ENCODE assay signal across 2 cellular contexts in the genomic region with DNA sequence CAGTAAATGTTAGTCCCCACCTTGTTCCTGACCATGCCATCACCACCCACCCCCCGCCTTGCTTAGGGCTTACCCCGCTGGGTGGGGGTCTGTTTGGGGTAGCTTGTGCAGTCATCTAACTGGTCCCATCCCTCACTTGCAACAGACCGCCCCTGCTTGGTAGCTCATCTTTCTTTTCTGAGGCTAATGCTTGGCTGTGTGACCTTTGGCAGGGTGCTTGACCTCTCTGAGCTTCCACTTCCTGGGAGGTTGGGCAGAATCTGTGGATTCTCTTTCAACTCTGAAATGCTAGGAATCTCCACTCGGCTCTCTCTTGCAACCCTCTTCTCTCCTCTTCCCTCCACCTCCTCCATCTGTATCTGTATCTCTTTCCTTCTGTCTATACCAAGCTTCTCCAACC.
TF ChIP-seq lines count a peak whose summit lies in the region.

No MANE protein-coding gene starts in this region.

TF ChIP-seq in WTC11, 78 proteins besides CTCF, POLR2A, EP300 and RAD21 (continued from another document):
- TF ChIP-seq, protein P1, sequence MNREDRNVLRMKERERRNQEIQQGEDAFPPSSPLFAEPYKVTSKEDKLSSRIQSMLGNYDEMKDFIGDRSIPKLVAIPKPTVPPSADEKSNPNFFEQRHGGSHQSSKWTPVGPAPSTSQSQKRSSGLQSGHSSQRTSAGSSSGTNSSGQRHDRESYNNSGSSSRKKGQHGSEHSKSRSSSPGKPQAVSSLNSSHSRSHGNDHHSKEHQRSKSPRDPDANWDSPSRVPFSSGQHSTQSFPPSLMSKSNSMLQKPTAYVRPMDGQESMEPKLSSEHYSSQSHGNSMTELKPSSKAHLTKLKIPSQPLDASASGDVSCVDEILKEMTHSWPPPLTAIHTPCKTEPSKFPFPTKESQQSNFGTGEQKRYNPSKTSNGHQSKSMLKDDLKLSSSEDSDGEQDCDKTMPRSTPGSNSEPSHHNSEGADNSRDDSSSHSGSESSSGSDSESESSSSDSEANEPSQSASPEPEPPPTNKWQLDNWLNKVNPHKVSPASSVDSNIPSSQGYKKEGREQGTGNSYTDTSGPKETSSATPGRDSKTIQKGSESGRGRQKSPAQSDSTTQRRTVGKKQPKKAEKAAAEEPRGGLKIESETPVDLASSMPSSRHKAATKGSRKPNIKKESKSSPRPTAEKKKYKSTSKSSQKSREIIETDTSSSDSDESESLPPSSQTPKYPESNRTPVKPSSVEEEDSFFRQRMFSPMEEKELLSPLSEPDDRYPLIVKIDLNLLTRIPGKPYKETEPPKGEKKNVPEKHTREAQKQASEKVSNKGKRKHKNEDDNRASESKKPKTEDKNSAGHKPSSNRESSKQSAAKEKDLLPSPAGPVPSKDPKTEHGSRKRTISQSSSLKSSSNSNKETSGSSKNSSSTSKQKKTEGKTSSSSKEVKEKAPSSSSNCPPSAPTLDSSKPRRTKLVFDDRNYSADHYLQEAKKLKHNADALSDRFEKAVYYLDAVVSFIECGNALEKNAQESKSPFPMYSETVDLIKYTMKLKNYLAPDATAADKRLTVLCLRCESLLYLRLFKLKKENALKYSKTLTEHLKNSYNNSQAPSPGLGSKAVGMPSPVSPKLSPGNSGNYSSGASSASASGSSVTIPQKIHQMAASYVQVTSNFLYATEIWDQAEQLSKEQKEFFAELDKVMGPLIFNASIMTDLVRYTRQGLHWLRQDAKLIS (CRISPR knock-in tag; IDR thresholded peaks at IDR 0.05; ENCODE audit: borderline replicate concordance): no peak
- TF ChIP-seq, protein P2, sequence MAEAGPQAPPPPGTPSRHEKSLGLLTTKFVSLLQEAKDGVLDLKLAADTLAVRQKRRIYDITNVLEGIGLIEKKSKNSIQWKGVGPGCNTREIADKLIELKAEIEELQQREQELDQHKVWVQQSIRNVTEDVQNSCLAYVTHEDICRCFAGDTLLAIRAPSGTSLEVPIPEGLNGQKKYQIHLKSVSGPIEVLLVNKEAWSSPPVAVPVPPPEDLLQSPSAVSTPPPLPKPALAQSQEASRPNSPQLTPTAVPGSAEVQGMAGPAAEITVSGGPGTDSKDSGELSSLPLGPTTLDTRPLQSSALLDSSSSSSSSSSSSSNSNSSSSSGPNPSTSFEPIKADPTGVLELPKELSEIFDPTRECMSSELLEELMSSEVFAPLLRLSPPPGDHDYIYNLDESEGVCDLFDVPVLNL (CRISPR knock-in tag; IDR thresholded peaks at IDR 0.05; ENCODE audit: borderline replicate concordance, low read depth): no peak
- TF ChIP-seq GTF2I (CRISPR knock-in tag; conservative IDR thresholded peaks at IDR 0.05): 0 out of 2 replicates have a peak, but pooled peaks have one; percentile 17
TF ChIP-seq in WTC11: peak in this region for 1.

TF ChIP-seq in SK-N-SH treated with all-trans-retinoic acid at 6 μM for 48 hours, 23 proteins besides CTCF, POLR2A, EP300 and RAD21 (continued from another document):
- TF ChIP-seq, protein P3, sequence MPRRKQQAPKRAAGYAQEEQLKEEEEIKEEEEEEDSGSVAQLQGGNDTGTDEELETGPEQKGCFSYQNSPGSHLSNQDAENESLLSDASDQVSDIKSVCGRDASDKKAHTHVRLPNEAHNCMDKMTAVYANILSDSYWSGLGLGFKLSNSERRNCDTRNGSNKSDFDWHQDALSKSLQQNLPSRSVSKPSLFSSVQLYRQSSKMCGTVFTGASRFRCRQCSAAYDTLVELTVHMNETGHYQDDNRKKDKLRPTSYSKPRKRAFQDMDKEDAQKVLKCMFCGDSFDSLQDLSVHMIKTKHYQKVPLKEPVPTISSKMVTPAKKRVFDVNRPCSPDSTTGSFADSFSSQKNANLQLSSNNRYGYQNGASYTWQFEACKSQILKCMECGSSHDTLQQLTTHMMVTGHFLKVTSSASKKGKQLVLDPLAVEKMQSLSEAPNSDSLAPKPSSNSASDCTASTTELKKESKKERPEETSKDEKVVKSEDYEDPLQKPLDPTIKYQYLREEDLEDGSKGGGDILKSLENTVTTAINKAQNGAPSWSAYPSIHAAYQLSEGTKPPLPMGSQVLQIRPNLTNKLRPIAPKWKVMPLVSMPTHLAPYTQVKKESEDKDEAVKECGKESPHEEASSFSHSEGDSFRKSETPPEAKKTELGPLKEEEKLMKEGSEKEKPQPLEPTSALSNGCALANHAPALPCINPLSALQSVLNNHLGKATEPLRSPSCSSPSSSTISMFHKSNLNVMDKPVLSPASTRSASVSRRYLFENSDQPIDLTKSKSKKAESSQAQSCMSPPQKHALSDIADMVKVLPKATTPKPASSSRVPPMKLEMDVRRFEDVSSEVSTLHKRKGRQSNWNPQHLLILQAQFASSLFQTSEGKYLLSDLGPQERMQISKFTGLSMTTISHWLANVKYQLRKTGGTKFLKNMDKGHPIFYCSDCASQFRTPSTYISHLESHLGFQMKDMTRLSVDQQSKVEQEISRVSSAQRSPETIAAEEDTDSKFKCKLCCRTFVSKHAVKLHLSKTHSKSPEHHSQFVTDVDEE (CRISPR knock-in tag; IDR thresholded peaks at IDR 0.05): no peak
- TF ChIP-seq CSDC2 (CRISPR knock-in tag; IDR thresholded peaks at IDR 0.05): no peak
